8 cellular contexts compared by ENCODE assay signal in the genomic region with DNA sequence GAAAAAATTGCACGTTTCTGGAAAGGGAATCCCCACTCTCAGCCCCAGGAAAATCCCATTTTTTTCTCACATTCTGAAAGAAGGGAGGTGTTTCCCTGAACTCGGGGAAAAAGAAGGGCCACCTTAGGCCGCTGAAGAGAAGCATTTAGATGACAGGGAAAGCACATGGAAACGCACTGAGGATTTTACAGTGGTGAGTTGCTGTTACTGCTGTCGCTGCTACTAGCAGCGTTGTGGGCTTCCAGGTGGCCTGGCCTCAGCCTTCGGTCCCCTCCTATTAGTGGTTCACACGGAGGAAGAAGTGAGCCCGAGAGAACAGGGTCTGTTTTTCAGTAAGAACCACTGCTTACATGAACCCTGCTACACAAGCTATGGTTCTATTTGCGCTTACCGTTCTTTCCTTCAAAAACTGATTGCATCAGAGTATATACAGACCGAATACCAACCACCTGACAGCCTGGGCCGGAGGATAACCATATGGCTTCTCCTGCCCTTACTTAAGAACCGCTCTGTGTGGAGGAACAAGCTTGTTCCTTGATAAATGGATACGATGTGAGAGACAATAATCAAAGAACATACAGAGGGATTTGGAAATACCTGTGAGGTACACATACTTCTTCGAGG. TPM values are rescaled to one million over a fixed set of nuclear protein-coding genes. Genes with fewer than 3 reads are reported as not detected.
DNase-seq lines count a peak whose midpoint lies in the region; ATAC-seq and TF ChIP-seq lines count a peak whose summit lies in the region.

No MANE protein-coding gene starts in this region.

- no peaks in the 10 kb centered on the region for H3K27me3 ChIP-seq in BJ (ENCODE audit: control insufficient read depth, insufficient read depth, low read length)

- DNase-seq in BJ (ENCODE audit: low read depth) (no peak), cardiac fibroblast (ENCODE audit: low read depth in 2 of 2) (peak in 1 of 2 donors; percentile 7), medulla oblongata (ENCODE audit: extremely low spot score) (peak; percentile 25)

- peak; percentile 64 for ATAC-seq in HG03354 (IDR thresholded peaks at IDR 0.05; ENCODE audit: poor library complexity, severe bottlenecking, unreplicated experiment)
- no peak for ATAC-seq in GM18873 (IDR thresholded peaks at IDR 0.05; ENCODE audit: low FRiP score, unreplicated experiment)
- no peak for ATAC-seq in HG03139 (IDR thresholded peaks at IDR 0.05; ENCODE audit: unreplicated experiment)
- ATAC-seq in GM21381 (IDR thresholded peaks at IDR 0.05; ENCODE audit: unreplicated experiment): no peak

- TF ChIP-seq CTCF in BJ (IDR thresholded peaks at IDR 0.05; ENCODE audit: insufficient read depth, low read depth, low read length): no peak
- no peak for TF ChIP-seq CTCF in cardiac fibroblast (IDR thresholded peaks at IDR 0.05; ENCODE audit: low read depth, low read length)

- 17% methylated on average over 16 of the region's 16 CpGs for WGBS in urinary bladder

- H3K4me1 ChIP-seq in urinary bladder (ENCODE audit: insufficient read depth): no peaks in the 10 kb centered on the region

- peak overlapping the region; percentile 68 for H3K27ac ChIP-seq in urinary bladder (ENCODE audit: low read depth)

- no peaks in the 10 kb centered on the region for H3K36me3 ChIP-seq in BJ (ENCODE audit: control insufficient read depth, insufficient read depth, low read length)
- no peaks in the 10 kb centered on the region for H3K36me3 ChIP-seq in urinary bladder (ENCODE audit: insufficient read depth)

- CTCF ChIA-PET in BJ (lab: Yijun Ruan, JAX): interaction anchor here (0.8 to 1.1 kb wide), 2 partner anchors 32 to 49 kb away, joined by 3 read pairs; no protein-coding TSS in a partner anchor

- H3K4me3 ChIP-seq in BJ (ENCODE audit: low read depth, low read length): peak overlapping the region; percentile 62
- H3K4me3 ChIP-seq in cardiac fibroblast (replicated peaks in 1 of 2; ENCODE audit: low read depth in 2 of 2, low read length in 2 of 2): peak overlapping the region; percentile 58 to 73
- peak overlapping the region; percentile 49 for H3K4me3 ChIP-seq in urinary bladder (ENCODE audit: low read depth, low read length)

- POLR2A ChIA-PET in BJ (lab: Charles Lee): no interaction called here

RNA-seq across cellular contexts. Expression of a gene that starts 1.0 kb away (rescaled TPM):
- polyA plus RNA-seq in BJ (2011; rRNA removed) (0.66 and 1.4 TPM in 2 replicates), urinary bladder (4.7 TPM)
- 3.1 and 3.7 TPM in 2 replicates for polyA minus RNA-seq in BJ (2011; rRNA and poly(A)+ RNA removed)
- total RNA-seq in urinary bladder: 31.2 TPM

RNA-seq across cellular contexts. Expression of a gene that starts 42.6 kb away (rescaled TPM):
- polyA plus RNA-seq in BJ (2011; rRNA removed): 13.6 and 30.0 TPM in 2 replicates
- 2.8 and 4.3 TPM in 2 replicates for polyA minus RNA-seq in BJ (2011; rRNA and poly(A)+ RNA removed)
- 299 TPM for total RNA-seq in urinary bladder
- polyA plus RNA-seq in urinary bladder: 411 TPM

Comparison
In these comparisons a context has a peak if more than half of its experiments do, and no peak if none do; other contexts are left out.
1. RNA of a gene that starts 42.6 kb away (polyA plus RNA-seq): 411 TPM in urinary bladder (single experiment); 13.6 to 30.0 TPM in BJ; every median in the first group is over 10 times any median in the second.
2. Peak in every context shown above with its lines, with median percentiles within 50 percentile points of each other: H3K4me3 ChIP-seq.